ENCODE assay signal across 14 cellular contexts in the genomic region with DNA sequence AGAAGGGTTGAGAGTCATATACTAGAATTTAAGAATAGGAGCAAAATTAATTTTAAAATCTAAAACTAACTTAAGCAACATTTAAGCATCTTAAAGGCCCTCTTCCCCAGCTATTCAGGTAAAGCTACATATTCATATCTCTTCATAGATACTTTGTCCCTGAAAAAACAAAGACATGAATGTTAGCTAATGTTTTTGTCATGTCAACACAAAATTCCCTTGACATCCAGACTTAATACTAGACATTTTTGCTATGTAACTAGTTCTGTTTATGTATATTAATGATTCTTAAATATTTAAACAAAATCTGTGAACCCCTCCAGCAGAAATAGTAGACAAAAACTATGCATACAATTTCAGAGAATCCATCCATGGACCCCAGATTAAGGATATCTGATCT. TPM values are rescaled to one million over a fixed set of nuclear protein-coding genes. Genes with fewer than 3 reads are reported as not detected.
DNase-seq lines count a peak whose midpoint lies in the region; ATAC-seq and TF ChIP-seq lines count a peak whose summit lies in the region.
"Had no signal": no experiment of that assay in that cellular context is flagged by ENCODE, and none has a peak within 500 bp of the region (broad histone marks: within the 10 kb centered on the region; RNA-seq: fewer than 3 reads in every experiment).

No MANE protein-coding gene starts in this region.

- no peaks in the 10 kb centered on the region for H3K4me1 ChIP-seq in CD8-positive, alpha-beta memory T cell (ENCODE audit: insufficient read depth, low read length)
- H3K4me1 ChIP-seq in sigmoid colon: peaks cover 0 to 4% (median 0%) of the 10 kb centered on the region in 4 donors
- H3K4me1 ChIP-seq: A549, BE2C had no signal

- H3K4me3 Mint-ChIP-seq in activated naive CD8-positive, alpha-beta T cell: no peak overlapping the region
- no peak overlapping the region for H3K4me3 Mint-ChIP-seq in activated naive CD8-positive, alpha-beta T cell treated with anti-CD3 and anti-CD28 coated beads for 36 hours
- no peak overlapping the region for H3K4me3 Mint-ChIP-seq in CD8-positive, alpha-beta memory T cell
- no peak overlapping the region for H3K4me3 Mint-ChIP-seq in T-helper 17 cell
- H3K4me3 Mint-ChIP-seq in memory B cell: no peak overlapping the region
- H3K4me3 Mint-ChIP-seq: CD4-positive, alpha-beta memory T cell; HFFc6 had no signal

- no peak for ATAC-seq in T-helper 17 cell
- ATAC-seq in memory B cell (ENCODE audit: low read depth): no peak
- ATAC-seq: A549 had no signal

- H3K27ac Mint-ChIP-seq in activated naive CD8-positive, alpha-beta T cell: peak overlapping the region; percentile 6
- no peak overlapping the region for H3K27ac Mint-ChIP-seq in activated naive CD8-positive, alpha-beta T cell treated with anti-CD3 and anti-CD28 coated beads for 36 hours
- H3K27ac Mint-ChIP-seq in CD8-positive, alpha-beta memory T cell: peak overlapping the region in 5 of 8 donors; percentile 1 to 62 (median 38)
- H3K27ac Mint-ChIP-seq in T-helper 17 cell: peak overlapping the region; percentile 86
- H3K27ac Mint-ChIP-seq in memory B cell: peak overlapping the region; percentile 81
- H3K27ac Mint-ChIP-seq: HFFc6 had no signal

- intact Hi-C loops in sigmoid colon (cut with DNase I): no loop called here

- no peaks in the 10 kb centered on the region for H3K9me3 Mint-ChIP-seq in activated naive CD8-positive, alpha-beta T cell (ENCODE audit: low read depth)
- no peaks in the 10 kb centered on the region for H3K9me3 Mint-ChIP-seq in activated naive CD8-positive, alpha-beta T cell treated with anti-CD3 and anti-CD28 coated beads for 36 hours
- H3K9me3 Mint-ChIP-seq in CD8-positive, alpha-beta memory T cell: no peaks in the 10 kb centered on the region
- H3K9me3 Mint-ChIP-seq in memory B cell: no peaks in the 10 kb centered on the region
- H3K9me3 Mint-ChIP-seq: CD4-positive, alpha-beta memory T cell; HFFc6 had no signal

- CTCF ChIA-PET in CD8-positive, alpha-beta memory T cell (lab: Charles Lee): no interaction called here

- POLR2A ChIA-PET in CD8-positive, alpha-beta memory T cell (lab: Charles Lee): no interaction called here

- H3K27me3 Mint-ChIP-seq in activated naive CD8-positive, alpha-beta T cell: no peaks in the 10 kb centered on the region
- no peaks in the 10 kb centered on the region for H3K27me3 Mint-ChIP-seq in activated naive CD8-positive, alpha-beta T cell treated with anti-CD3 and anti-CD28 coated beads for 36 hours
- H3K27me3 Mint-ChIP-seq in CD8-positive, alpha-beta memory T cell: no peaks in the 10 kb centered on the region
- H3K27me3 Mint-ChIP-seq in T-helper 17 cell (no peaks in the 10 kb centered on the region), memory B cell (no peaks in the 10 kb centered on the region)
- H3K27me3 Mint-ChIP-seq: CD4-positive, alpha-beta memory T cell had no signal

- TF ChIP-seq EP300 in sigmoid colon (IDR thresholded peaks at IDR 0.05): no peak

- TF ChIP-seq POLR2A in sigmoid colon (IDR thresholded peaks at IDR 0.05): no peak

- H3K36me3 ChIP-seq in CD8-positive, alpha-beta memory T cell (ENCODE audit: insufficient read depth, low read length): peaks cover 40% of the 10 kb centered on the region
- peaks cover 12 to 80% (median 23%) of the 10 kb centered on the region in 4 donors for H3K36me3 ChIP-seq in sigmoid colon

- H3K4me3 ChIP-seq in CD8-positive, alpha-beta memory T cell (ENCODE audit: low read length): no peak overlapping the region
- H3K4me3 ChIP-seq in sigmoid colon: no peak overlapping the region
- H3K4me3 ChIP-seq: A549 had no signal

- H3K9me3 ChIP-seq in CD8-positive, alpha-beta memory T cell (ENCODE audit: low read length): no peaks in the 10 kb centered on the region
- H3K9me3 ChIP-seq in T-helper 17 cell (ENCODE audit: control insufficient read depth, low read length, poor library complexity, severe bottlenecking) (no peaks in the 10 kb centered on the region), sigmoid colon (no peaks in the 10 kb centered on the region)
- H3K9me3 ChIP-seq: A549, BE2C had no signal

- H3K4me1 Mint-ChIP-seq in activated naive CD8-positive, alpha-beta T cell (ENCODE audit: low read depth): peaks cover 33% of the 10 kb centered on the region
- H3K4me1 Mint-ChIP-seq in activated naive CD8-positive, alpha-beta T cell treated with anti-CD3 and anti-CD28 coated beads for 36 hours: peaks cover 26% of the 10 kb centered on the region
- H3K4me1 Mint-ChIP-seq in CD8-positive, alpha-beta memory T cell: peaks cover 31 to 54% (median 40%) of the 10 kb centered on the region in 3 donors
- peaks cover 27% of the 10 kb centered on the region for H3K4me1 Mint-ChIP-seq in T-helper 17 cell
- peaks cover 26% of the 10 kb centered on the region for H3K4me1 Mint-ChIP-seq in memory B cell

- TF ChIP-seq CTCF in sigmoid colon (IDR thresholded peaks at IDR 0.05): no peak

- H3K27ac ChIP-seq in CD8-positive, alpha-beta memory T cell (ENCODE audit: low read depth, low read length): no peak overlapping the region
- H3K27ac ChIP-seq in sigmoid colon: no peak overlapping the region
- H3K27ac ChIP-seq: A549, C4-2B had no signal

- H3K27me3 ChIP-seq in CD8-positive, alpha-beta memory T cell (ENCODE audit: insufficient read depth, low read length, poor library complexity, severe bottlenecking): no peaks in the 10 kb centered on the region
- no peaks in the 10 kb centered on the region for H3K27me3 ChIP-seq in sigmoid colon
- H3K27me3 ChIP-seq: BE2C had no signal

- H3K36me3 Mint-ChIP-seq in activated naive CD8-positive, alpha-beta T cell: peaks cover 19% of the 10 kb centered on the region
- H3K36me3 Mint-ChIP-seq in activated naive CD8-positive, alpha-beta T cell treated with anti-CD3 and anti-CD28 coated beads for 36 hours: peaks cover 51% of the 10 kb centered on the region
- H3K36me3 Mint-ChIP-seq in CD8-positive, alpha-beta memory T cell: peaks cover 0 to 82% (median 25%) of the 10 kb centered on the region in 3 donors
- H3K36me3 Mint-ChIP-seq in T-helper 17 cell (ENCODE audit: low read depth): peaks cover 15% of the 10 kb centered on the region
- H3K36me3 Mint-ChIP-seq in memory B cell: peaks cover 40% of the 10 kb centered on the region

- DNase-seq in activated naive CD8-positive, alpha-beta T cell treated with anti-CD3 and anti-CD28 coated beads for 36 hours: no peak
- no peak for DNase-seq in CD8-positive, alpha-beta memory T cell
- DNase-seq in T-helper 17 cell (no peak), memory B cell (ENCODE audit: low spot score in 2 of 2) (no peak), sigmoid colon (no peak), HUDEP-2 (lab: John Stamatoyannopoulos, UW; ENCODE audit: unreplicated experiment in 76 of 76) (no peak)
- DNase-seq: BE2C; CD4-positive, alpha-beta memory T cell; DMS53; HCEC 1CT; HFFc6 had no signal

RNA-seq across cellular contexts. Expression of gene BAZ1B, which starts 43.5 kb away (rescaled TPM):
- 100 to 1,000 TPM; 107 to 108 TPM for total RNA-seq in activated naive CD8-positive, alpha-beta T cell treated with anti-CD3 and anti-CD28 coated beads for 36 hours
- total RNA-seq in CD8-positive, alpha-beta memory T cell: 100 to 1,000 TPM; 112 to 118 TPM
- polyA plus RNA-seq in CD8-positive, alpha-beta memory T cell: 31.1 TPM
- 10 to 100 TPM; 51.2 to 52.6 TPM for total RNA-seq in T-helper 17 cell
- total RNA-seq in sigmoid colon: 10 to 100 TPM; 47.2 to 67.3 (median 53.5) TPM
- polyA plus RNA-seq in sigmoid colon: 10 to 100 TPM; 13.8 to 33.4 (median 17.1) TPM

RNA-seq across cellular contexts. Expression of gene FZD9, which starts 45.0 kb away (rescaled TPM):
- under 1 TPM; 0.32 to 0.45 TPM for total RNA-seq in activated naive CD8-positive, alpha-beta T cell treated with anti-CD3 and anti-CD28 coated beads for 36 hours
- under 1 TPM; 0.09 to 0.38 TPM for total RNA-seq in CD8-positive, alpha-beta memory T cell
- not detected for polyA plus RNA-seq in CD8-positive, alpha-beta memory T cell
- total RNA-seq in T-helper 17 cell (not detected), sigmoid colon (1 to 10 TPM in 1 of 4 donors, under 1 TPM in 3; 0.28 to 2.1 (median 0.70) TPM)
- under 1 TPM in 1 of 3 donors, not detected in 2; 0.20 TPM for polyA plus RNA-seq in sigmoid colon
- total RNA-seq: CD4-positive, alpha-beta memory T cell had no signal
- polyA plus RNA-seq: CD4-positive, alpha-beta memory T cell had no signal
